In genomic region chr10:65931291-65932080, GRCh38 we compare ENCODE assay signal across 2 cellular contexts.
TF ChIP-seq lines count a peak whose summit lies in the region.

No MANE protein-coding gene starts in this region.

TF ChIP-seq in WTC11, 78 proteins besides CTCF, POLR2A, EP300 and RAD21 (continued from another document):
- TF ChIP-seq STAT6 (CRISPR knock-in tag; conservative IDR thresholded peaks at IDR 0.05; ENCODE audit: low read depth) (no peak), CREM (CRISPR knock-in tag; IDR thresholded peaks at IDR 0.05) (no peak), E2F1 (CRISPR knock-in tag; IDR thresholded peaks at IDR 0.05) (no peak), OVOL2 (CRISPR knock-in tag; IDR thresholded peaks at IDR 0.05; ENCODE audit: borderline replicate concordance) (no peak), FOXK1 (CRISPR knock-in tag; IDR thresholded peaks at IDR 0.05) (no peak), ZBTB21 (CRISPR knock-in tag; IDR thresholded peaks at IDR 0.05; ENCODE audit: borderline replicate concordance) (no peak), GRHL2 (CRISPR knock-in tag; IDR thresholded peaks at IDR 0.05; ENCODE audit: insufficient replicate concordance, severe bottlenecking) (no peak)

TF ChIP-seq in SK-N-SH treated with all-trans-retinoic acid at 6 μM for 48 hours, 23 proteins besides CTCF, POLR2A, EP300 and RAD21 (continued from another document):
- no peak for TF ChIP-seq CSRNP3 (CRISPR knock-in tag; IDR thresholded peaks at IDR 0.05)
- TF ChIP-seq PPARA (CRISPR knock-in tag; IDR thresholded peaks at IDR 0.05; ENCODE audit: borderline replicate concordance), result no peak
- TF ChIP-seq, protein P1, sequence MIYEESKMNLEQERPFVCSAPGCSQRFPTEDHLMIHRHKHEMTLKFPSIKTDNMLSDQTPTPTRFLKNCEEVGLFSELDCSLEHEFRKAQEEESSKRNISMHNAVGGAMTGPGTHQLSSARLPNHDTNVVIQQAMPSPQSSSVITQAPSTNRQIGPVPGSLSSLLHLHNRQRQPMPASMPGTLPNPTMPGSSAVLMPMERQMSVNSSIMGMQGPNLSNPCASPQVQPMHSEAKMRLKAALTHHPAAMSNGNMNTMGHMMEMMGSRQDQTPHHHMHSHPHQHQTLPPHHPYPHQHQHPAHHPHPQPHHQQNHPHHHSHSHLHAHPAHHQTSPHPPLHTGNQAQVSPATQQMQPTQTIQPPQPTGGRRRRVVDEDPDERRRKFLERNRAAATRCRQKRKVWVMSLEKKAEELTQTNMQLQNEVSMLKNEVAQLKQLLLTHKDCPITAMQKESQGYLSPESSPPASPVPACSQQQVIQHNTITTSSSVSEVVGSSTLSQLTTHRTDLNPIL (CRISPR knock-in tag; IDR thresholded peaks at IDR 0.05; ENCODE audit: low read depth), result no peak
- TF ChIP-seq ARNTL (CRISPR knock-in tag; IDR thresholded peaks at IDR 0.05; ENCODE audit: borderline replicate concordance, low read depth), result no peak
- no peak for TF ChIP-seq ISL1 (CRISPR knock-in tag; IDR thresholded peaks at IDR 0.05)
- no peak for TF ChIP-seq TCF4 (CRISPR knock-in tag; IDR thresholded peaks at IDR 0.05; ENCODE audit: borderline replicate concordance)
- TF ChIP-seq POU6F1 (CRISPR knock-in tag; IDR thresholded peaks at IDR 0.05; ENCODE audit: borderline replicate concordance, low read depth), result no peak
- no peak for TF ChIP-seq ZNF8 (CRISPR knock-in tag; IDR thresholded peaks at IDR 0.05)
- no peak for TF ChIP-seq BACH2 (CRISPR knock-in tag; IDR thresholded peaks at IDR 0.05; ENCODE audit: borderline replicate concordance)
- TF ChIP-seq, protein P2, sequence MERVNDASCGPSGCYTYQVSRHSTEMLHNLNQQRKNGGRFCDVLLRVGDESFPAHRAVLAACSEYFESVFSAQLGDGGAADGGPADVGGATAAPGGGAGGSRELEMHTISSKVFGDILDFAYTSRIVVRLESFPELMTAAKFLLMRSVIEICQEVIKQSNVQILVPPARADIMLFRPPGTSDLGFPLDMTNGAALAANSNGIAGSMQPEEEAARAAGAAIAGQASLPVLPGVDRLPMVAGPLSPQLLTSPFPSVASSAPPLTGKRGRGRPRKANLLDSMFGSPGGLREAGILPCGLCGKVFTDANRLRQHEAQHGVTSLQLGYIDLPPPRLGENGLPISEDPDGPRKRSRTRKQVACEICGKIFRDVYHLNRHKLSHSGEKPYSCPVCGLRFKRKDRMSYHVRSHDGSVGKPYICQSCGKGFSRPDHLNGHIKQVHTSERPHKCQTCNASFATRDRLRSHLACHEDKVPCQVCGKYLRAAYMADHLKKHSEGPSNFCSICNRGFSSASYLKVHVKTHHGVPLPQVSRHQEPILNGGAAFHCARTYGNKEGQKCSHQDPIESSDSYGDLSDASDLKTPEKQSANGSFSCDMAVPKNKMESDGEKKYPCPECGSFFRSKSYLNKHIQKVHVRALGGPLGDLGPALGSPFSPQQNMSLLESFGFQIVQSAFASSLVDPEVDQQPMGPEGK (CRISPR knock-in tag; IDR thresholded peaks at IDR 0.05; ENCODE audit: borderline replicate concordance), result no peak
- no peak for TF ChIP-seq GLIS3 (CRISPR knock-in tag; IDR thresholded peaks at IDR 0.05)
- no peak for TF ChIP-seq ZFP3 (CRISPR knock-in tag; IDR thresholded peaks at IDR 0.05)
- TF ChIP-seq ZNF70 (CRISPR knock-in tag; IDR thresholded peaks at IDR 0.05), result no peak
TF ChIP-seq in SK-N-SH treated with all-trans-retinoic acid at 6 μM for 48 hours: peak in this region for 0.
